Comparison of ENCODE assay signal across 10 cellular contexts in genomic region chr3:40847571-40847992, GRCh38.
DNase-seq lines count a peak whose midpoint lies in the region; ATAC-seq and TF ChIP-seq lines count a peak whose summit lies in the region.
"Had no signal": no experiment of that assay in that cellular context is flagged by ENCODE, and none has a peak within 500 bp of the region (broad histone marks: within the 10 kb centered on the region; RNA-seq: fewer than 3 reads in every experiment).

No MANE protein-coding gene starts in this region.

- TF ChIP-seq CTCF in WTC11 (IDR thresholded peaks at IDR 0.05) = no peak
- peak in 7 of 9 donors; percentile 27 to 64 (median 36) for TF ChIP-seq CTCF in heart right ventricle (IDR thresholded peaks at IDR 0.05)

- peak overlapping the region; percentile 91 for H3K27ac Mint-ChIP-seq in WTC11
- H3K27ac Mint-ChIP-seq: CD8-positive, alpha-beta T cell had no signal

- in situ Hi-C loops in G401 (cut with HindIII; ENCODE audit: low sequenced_read_pairs) = no loop called here

- no peak overlapping the region for H4K91ac ChIP-seq in neuronal stem cell (ENCODE audit: low read depth, low read length, poor library complexity)

- peaks cover 14% of the 10 kb centered on the region for H3K9me3 Mint-ChIP-seq in WTC11
- H3K9me3 Mint-ChIP-seq: CD8-positive, alpha-beta T cell had no signal

- CTCF ChIA-PET in WTC11 (lab: Charles Lee) = interaction anchor here (0.5 to 1.5 kb wide), 4 partner anchors 22 to 684 kb away, joined by 3 to 4 read pairs (median 3); no protein-coding TSS in a partner anchor

- H3K27ac ChIP-seq in heart right ventricle = no peak overlapping the region
- H3K27ac ChIP-seq in neuronal stem cell (replicated peaks; ENCODE audit: low read length) = peak overlapping the region; percentile 49
- H3K27ac ChIP-seq: vagina had no signal

- intact Hi-C loops in heart right ventricle (cut with DNase I) = loop anchor here in 4 of 10 donors (5.0 to 10.0 kb wide), 3 partner anchors 263 to 350 kb away; partner anchors contain the start of gene CTNNB1 (in 2 of the 4)

- POLR2A ChIA-PET in WTC11 (lab: Charles Lee) = interaction anchor here (2.0 kb wide), 1 partner anchor 351 kb away, joined by 6 read pairs; the partner anchor contains the start of gene CTNNB1

- no peaks in the 10 kb centered on the region for H3K79me1 ChIP-seq in neuronal stem cell (ENCODE audit: low read depth, low read length)

- peaks cover 43% of the 10 kb centered on the region for H3K4me1 Mint-ChIP-seq in WTC11

- H3K27me3 ChIP-seq in heart right ventricle (no peaks in the 10 kb centered on the region), neuronal stem cell (ENCODE audit: control insufficient read depth in 3 of 3, insufficient read depth in 3 of 3, low read depth in 1 of 3, low read length in 3 of 3) (no peaks in the 10 kb centered on the region)
- H3K27me3 ChIP-seq: vagina had no signal

- no peak overlapping the region for H3K4me3 Mint-ChIP-seq in WTC11
- H3K4me3 Mint-ChIP-seq: CD8-positive, alpha-beta T cell had no signal

- no peak overlapping the region for H4K8ac ChIP-seq in neuronal stem cell (ENCODE audit: low read depth, low read length)

- no peak overlapping the region for H2BK12ac ChIP-seq in neuronal stem cell (ENCODE audit: low read length)

- H3K4ac ChIP-seq in neuronal stem cell (ENCODE audit: low read length) = no peak overlapping the region

- H3K9me3 ChIP-seq in heart right ventricle (peaks cover 0 to 14% (median 0%) of the 10 kb centered on the region in 11 donors), neuronal stem cell (replicated peaks in 1 of 2; ENCODE audit: control insufficient read depth in 2 of 2, insufficient read depth in 1 of 2, low read depth in 1 of 2, low read length in 2 of 2) (no peaks in the 10 kb centered on the region)
- H3K9me3 ChIP-seq: vagina had no signal

- no peak overlapping the region for H2BK120ac ChIP-seq in neuronal stem cell (ENCODE audit: low read depth, low read length)

- H2AFZ ChIP-seq in neuronal stem cell (ENCODE audit: low read length) = no peak overlapping the region

- H3K27me3 Mint-ChIP-seq in WTC11 (ENCODE audit: low read depth) = no peaks in the 10 kb centered on the region

- WGBS in heart right ventricle, 2 donors = 28 to 41% methylated on average over 5 of the region's 5 CpGs
- WGBS in neuronal stem cell (ENCODE audit: extremely low coverage in 2 of 2, insufficient read length in 2 of 2, insufficient replicate concordance in 1 of 2), 2 donors = no CpG with 5 or more reads among the region's 5 CpGs

- H3K36me3 Mint-ChIP-seq in WTC11 = peaks cover 11% of the 10 kb centered on the region
- H3K36me3 Mint-ChIP-seq: CD8-positive, alpha-beta T cell had no signal

- H3K4me1 ChIP-seq in heart right ventricle (peaks cover 0 to 28% (median 10%) of the 10 kb centered on the region in 9 donors), neuronal stem cell (ENCODE audit: control insufficient read depth in 2 of 2, insufficient read depth in 1 of 2, low read depth in 1 of 2, low read length in 2 of 2) (peaks cover 0 to 8% of the 10 kb centered on the region in 2 donors)
- H3K4me1 ChIP-seq: vagina had no signal

- H3K4me3 ChIP-seq in heart right ventricle (no peak overlapping the region), neuronal stem cell (ENCODE audit: low read length in 2 of 2) (no peak overlapping the region)
- H3K4me3 ChIP-seq: vagina had no signal

- H3K14ac ChIP-seq in neuronal stem cell (ENCODE audit: low read length) = no peak overlapping the region

- no peak overlapping the region for H2BK15ac ChIP-seq in neuronal stem cell (ENCODE audit: low read length)

- DNase-seq in G401 (ENCODE audit: low spot score) (peak; percentile 90), WTC11 (ENCODE audit: low spot score) (peak; percentile 68), heart right ventricle (peak in 1 of 2 donors; percentile 38), neuronal stem cell (ENCODE audit: low spot score) (peak; percentile 56), AML-193 (lab: John Stamatoyannopoulos, UW) (no peak)
- DNase-seq in stimulated activated CD4-positive, alpha-beta T cell treated with anti-CD3 and anti-CD28 coated beads, Interleukin-4, amount 100 ng/mL, for 1 hour = no peak
- DNase-seq: CD8-positive, alpha-beta T cell had no signal

- H3K18ac ChIP-seq in neuronal stem cell (ENCODE audit: low read length) = peak overlapping the region; percentile 24

- no peak overlapping the region for H3K9ac ChIP-seq in neuronal stem cell (ENCODE audit: low read depth, low read length, poor library complexity)

- peak; percentile 96 for ATAC-seq in WTC11
- ATAC-seq in heart right ventricle = peak; percentile 74 to 93 (median 89)
- no peak for ATAC-seq in activated CD4-positive, CD25-positive, alpha-beta regulatory T cell treated with anti-CD3 and anti-CD28 coated beads, Interleukin-2, amount 50 U/mL, for 24 hours
- no peak for ATAC-seq in GM21786 (IDR thresholded peaks at IDR 0.05; ENCODE audit: unreplicated experiment)
- ATAC-seq: CD8-positive, alpha-beta T cell had no signal

- no peak overlapping the region for H3K4me2 ChIP-seq in neuronal stem cell (ENCODE audit: insufficient read depth, low read length, poor library complexity, severe bottlenecking)

- no peak overlapping the region for H2BK5ac ChIP-seq in neuronal stem cell (ENCODE audit: low read length)

- no peak overlapping the region for H2AK5ac ChIP-seq in neuronal stem cell (ENCODE audit: low read depth, low read length)

- no peaks in the 10 kb centered on the region for H3K36me3 ChIP-seq in heart right ventricle
- H3K36me3 ChIP-seq in neuronal stem cell (replicated peaks in 1 of 2; ENCODE audit: control insufficient read depth in 2 of 2, insufficient read depth in 2 of 2, low read length in 2 of 2) = no peaks in the 10 kb centered on the region
- H3K36me3 ChIP-seq: vagina had no signal

- no peak overlapping the region for H3K23ac ChIP-seq in neuronal stem cell (ENCODE audit: low read depth, low read length, poor library complexity)

TF ChIP-seq in WTC11, 78 proteins besides CTCF, POLR2A, EP300 and RAD21:
- TF ChIP-seq MXD4 (CRISPR knock-in tag; IDR thresholded peaks at IDR 0.05; ENCODE audit: borderline replicate concordance) = no peak
- TF ChIP-seq, protein P1, sequence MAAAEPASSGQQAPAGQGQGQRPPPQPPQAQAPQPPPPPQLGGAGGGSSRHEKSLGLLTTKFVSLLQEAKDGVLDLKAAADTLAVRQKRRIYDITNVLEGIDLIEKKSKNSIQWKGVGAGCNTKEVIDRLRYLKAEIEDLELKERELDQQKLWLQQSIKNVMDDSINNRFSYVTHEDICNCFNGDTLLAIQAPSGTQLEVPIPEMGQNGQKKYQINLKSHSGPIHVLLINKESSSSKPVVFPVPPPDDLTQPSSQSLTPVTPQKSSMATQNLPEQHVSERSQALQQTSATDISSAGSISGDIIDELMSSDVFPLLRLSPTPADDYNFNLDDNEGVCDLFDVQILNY (CRISPR knock-in tag; IDR thresholded peaks at IDR 0.05) = no peak
- peak; percentile 96; the same call in 1 of the 2 replicates for TF ChIP-seq TEAD1 (CRISPR knock-in tag; IDR thresholded peaks at IDR 0.05)
- TF ChIP-seq, protein P2, sequence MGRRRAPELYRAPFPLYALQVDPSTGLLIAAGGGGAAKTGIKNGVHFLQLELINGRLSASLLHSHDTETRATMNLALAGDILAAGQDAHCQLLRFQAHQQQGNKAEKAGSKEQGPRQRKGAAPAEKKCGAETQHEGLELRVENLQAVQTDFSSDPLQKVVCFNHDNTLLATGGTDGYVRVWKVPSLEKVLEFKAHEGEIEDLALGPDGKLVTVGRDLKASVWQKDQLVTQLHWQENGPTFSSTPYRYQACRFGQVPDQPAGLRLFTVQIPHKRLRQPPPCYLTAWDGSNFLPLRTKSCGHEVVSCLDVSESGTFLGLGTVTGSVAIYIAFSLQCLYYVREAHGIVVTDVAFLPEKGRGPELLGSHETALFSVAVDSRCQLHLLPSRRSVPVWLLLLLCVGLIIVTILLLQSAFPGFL (CRISPR knock-in tag; IDR thresholded peaks at IDR 0.05; ENCODE audit: borderline replicate concordance) = no peak
- TF ChIP-seq SOX15 (CRISPR knock-in tag; IDR thresholded peaks at IDR 0.05) = no peak
- TF ChIP-seq NFE2L1 (CRISPR knock-in tag; IDR thresholded peaks at IDR 0.05) = no peak
- TF ChIP-seq TCF7 (CRISPR knock-in tag; IDR thresholded peaks at IDR 0.05; ENCODE audit: low read depth) = no peak
- no peak for TF ChIP-seq FOXP1 (CRISPR knock-in tag; IDR thresholded peaks at IDR 0.05; ENCODE audit: borderline replicate concordance)
- TF ChIP-seq JUN (CRISPR knock-in tag; IDR thresholded peaks at IDR 0.05) = no peak
- TF ChIP-seq HMGA2 (CRISPR knock-in tag; IDR thresholded peaks at IDR 0.05) = no peak
- peak; percentile 47; the same call in 1 of the 2 replicates for TF ChIP-seq TP53 (CRISPR knock-in tag; IDR thresholded peaks at IDR 0.05)
- peak; percentile 55; the same call in 1 of the 2 replicates for TF ChIP-seq MAX (CRISPR knock-in tag; IDR thresholded peaks at IDR 0.05)
- TF ChIP-seq, protein P3, sequence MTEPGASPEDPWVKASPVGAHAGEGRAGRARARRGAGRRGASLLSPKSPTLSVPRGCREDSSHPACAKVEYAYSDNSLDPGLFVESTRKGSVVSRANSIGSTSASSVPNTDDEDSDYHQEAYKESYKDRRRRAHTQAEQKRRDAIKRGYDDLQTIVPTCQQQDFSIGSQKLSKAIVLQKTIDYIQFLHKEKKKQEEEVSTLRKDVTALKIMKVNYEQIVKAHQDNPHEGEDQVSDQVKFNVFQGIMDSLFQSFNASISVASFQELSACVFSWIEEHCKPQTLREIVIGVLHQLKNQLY (CRISPR knock-in tag; IDR thresholded peaks at IDR 0.05) = no peak
- no peak for TF ChIP-seq ZNF138 (CRISPR knock-in tag; conservative IDR thresholded peaks at IDR 0.05)
- no peak for TF ChIP-seq ZNF416 (CRISPR knock-in tag; IDR thresholded peaks at IDR 0.05)
- no peak for TF ChIP-seq NR2C2 (CRISPR knock-in tag; IDR thresholded peaks at IDR 0.05)
- peak; percentile 82; the same call in 1 of the 2 replicates for TF ChIP-seq TEAD4 (CRISPR knock-in tag; IDR thresholded peaks at IDR 0.05)
- TF ChIP-seq ZNF423 (CRISPR knock-in tag; IDR thresholded peaks at IDR 0.05) = peak; percentile 83

Comparison
In these comparisons a context has a peak if more than half of its experiments do, and no peak if none do; other contexts are left out.
1. DNase-seq: peak in G401 (single experiment), WTC11 (single experiment) and neuronal stem cell (single experiment); none in AML-193 (0 of 2) and stimulated activated CD4-positive, alpha-beta T cell treated with anti-CD3 and anti-CD28 coated beads, Interleukin-4, amount 100 ng/mL, for 1 hour (single experiment).
2. ATAC-seq: peak in WTC11 (single experiment) and heart right ventricle (8 of 8); none in activated CD4-positive, CD25-positive, alpha-beta regulatory T cell treated with anti-CD3 and anti-CD28 coated beads, Interleukin-2, amount 50 U/mL, for 24 hours (0 of 2) and GM21786 (single experiment).